Comparison of ENCODE assay signal across 26 cellular contexts in genomic region chr3:7249493-7250076, GRCh38.
"Had no signal": no experiment of that assay in that cellular context is flagged by ENCODE, and none has a peak within 500 bp of the region (broad histone marks: within the 10 kb centered on the region; RNA-seq: fewer than 3 reads in every experiment).

No MANE protein-coding gene starts in this region.

- H3K36me3 ChIP-seq: ascending aorta, colonic mucosa, left lung, lower lobe of right lung, thoracic aorta, uterus, WERI-Rb-1 had no signal

- DNase-seq: activated CD4-positive, alpha-beta T cell treated with anti-CD3 and anti-CD28 coated beads for 48 hours; activated CD4-positive, alpha-beta T cell treated with anti-CD3 and anti-CD28 coated beads, Interleukin-2, amount 50 U/mL, for 48 hours; activated CD8-positive, alpha-beta memory T cell treated with anti-CD3 and anti-CD28 coated beads for 24 hours; activated effector memory CD4-positive, alpha-beta T cell treated with Interleukin-2 at 50 U/mL for 16 hours; activated naive CD4-positive, alpha-beta T cell treated with Interleukin-2 at 50 U/mL for 16 hours; activated naive CD8-positive, alpha-beta T cell treated with anti-CD3 and anti-CD28 coated beads, Interleukin-2, amount 10 ng/mL, durations not matched to agents 7 days and 5 days; colonic mucosa; effector CD8-positive, alpha-beta T cell; kidney glomerular epithelial cell; left lung; lower lobe of right lung; mucosa of descending colon; stimulated activated CD4-positive, alpha-beta T cell treated with anti-CD3 and anti-CD28 coated beads, Interleukin-12 subunit alpha, Interleukin-12 subunit beta, amount 100 ng/mL, for 4 hours; stimulated activated CD4-positive, alpha-beta T cell treated with anti-CD3 and anti-CD28 coated beads, Interleukin-4, amount 100 ng/mL, for 1 hour; stimulated activated naive CD8-positive, alpha-beta T cell treated with anti-CD3 and anti-CD28 coated beads, Interleukin-15, Interleukin-2, amounts not matched to agents 100 U/mL and 50 U/mL, for 24 hours; trophoblast cell; uterus; WERI-Rb-1 had no signal

- H3K27ac ChIP-seq: ascending aorta, colonic mucosa, left lung, lower lobe of right lung, skin epidermis, thoracic aorta, uterus, WERI-Rb-1 had no signal

- FAIRE-seq: endometrium, TTC549 had no signal

- H3K4me1 ChIP-seq: ascending aorta, colonic mucosa, lower lobe of right lung, uterus had no signal

- H3K4me3 ChIP-seq: ascending aorta, colonic mucosa, left lung, lower lobe of right lung, mucosa of descending colon, skin epidermis, thoracic aorta, uterus had no signal

- H3K9me3 ChIP-seq: ascending aorta, colonic mucosa, left lung, lower lobe of right lung, mucosa of descending colon, thoracic aorta, uterus had no signal

- H3K27me3 ChIP-seq: ascending aorta, colonic mucosa, left lung, uterus had no signal

- ATAC-seq: activated CD4-positive, CD25-positive, alpha-beta regulatory T cell treated with anti-CD3 and anti-CD28 coated beads, Interleukin-2, amount 50 U/mL, for 24 hours; left lung; lower lobe of right lung; mucosa of descending colon; natural killer cell treated with Interleukin-12 subunit alpha and Interleukin-12 subunit beta and Interleukin-15 and Interleukin-18, amount 100 ng/mL, for 72 hours; sciatic nerve; stimulated activated naive CD8-positive, alpha-beta T cell treated with anti-CD3 and anti-CD28 coated beads, Interleukin-15, Interleukin-2, amounts not matched to agents 100 U/mL and 50 U/mL, for 24 hours had no signal
